8 cellular contexts compared by ENCODE assay signal in genomic region chr12:31874961-31875608, GRCh38.
DNase-seq lines count a peak whose midpoint lies in the region; ATAC-seq and TF ChIP-seq lines count a peak whose summit lies in the region.

No MANE protein-coding gene starts in this region.

- H3K36me3 ChIP-seq in muscle layer of duodenum (ENCODE audit: control insufficient read depth in 1 of 2, insufficient read depth in 2 of 2, low read length in 2 of 2): no peaks in the 10 kb centered on the region

- DNase-seq in activated CD4-positive, alpha-beta T cell treated with anti-CD3 and anti-CD28 coated beads for 1 hour: peak; percentile 57
- peak; percentile 88 for DNase-seq in choroid plexus epithelial cell (ENCODE audit: low read depth)
- peak; percentile 70 for DNase-seq in stimulated activated naive CD8-positive, alpha-beta T cell treated with anti-CD3 and anti-CD28 coated beads, Interleukin-15, Interleukin-2, amounts not matched to agents 100 U/mL and 50 U/mL, for 24 hours
- no peak for DNase-seq in NCI-H2029 (lab: John Stamatoyannopoulos, UW)
- DNase-seq in DMS114 treated with DMSO at 0.1 percent for 48 hours (lab: John Stamatoyannopoulos, UW; ENCODE audit: unreplicated experiment): no peak

- peak overlapping the region; percentile 20 for H3K27ac ChIP-seq in muscle layer of duodenum (ENCODE audit: low read length)

- no peak for TF ChIP-seq CTCF in choroid plexus epithelial cell (conservative IDR thresholded peaks at IDR 0.05; ENCODE audit: low read depth, low read length)

- H3K4me3 ChIP-seq in choroid plexus epithelial cell (ENCODE audit: low read depth, low read length): no peak overlapping the region
- no peak overlapping the region for H3K4me3 ChIP-seq in muscle layer of duodenum (ENCODE audit: low read depth in 1 of 2, low read length in 2 of 2)

- peaks cover 0 to 3% of the 10 kb centered on the region in 2 donors for H3K9me3 ChIP-seq in muscle layer of duodenum (ENCODE audit: control insufficient read depth in 1 of 2, low read length in 2 of 2)

- peaks cover 0 to 5% of the 10 kb centered on the region in 2 donors for H3K4me1 ChIP-seq in muscle layer of duodenum (ENCODE audit: control insufficient read depth in 1 of 2, insufficient read depth in 2 of 2, low read length in 2 of 2)

- ATAC-seq in GM18858 (IDR thresholded peaks at IDR 0.05; ENCODE audit: unreplicated experiment): peak; percentile 79
- ATAC-seq in HG03442 (IDR thresholded peaks at IDR 0.05; ENCODE audit: unreplicated experiment): peak; percentile 86
- ATAC-seq in stimulated activated naive CD8-positive, alpha-beta T cell treated with anti-CD3 and anti-CD28 coated beads, Interleukin-15, Interleukin-2, amounts not matched to agents 100 U/mL and 50 U/mL, for 24 hours: peak; percentile 97

- H3K27me3 ChIP-seq in muscle layer of duodenum (ENCODE audit: low read depth, low read length): no peaks in the 10 kb centered on the region

Comparison
In these comparisons a context has a peak if more than half of its experiments do, and no peak if none do; other contexts are left out.
1. DNase-seq: peak in activated CD4-positive, alpha-beta T cell treated with anti-CD3 and anti-CD28 coated beads for 1 hour (single experiment), choroid plexus epithelial cell (single experiment) and stimulated activated naive CD8-positive, alpha-beta T cell treated with anti-CD3 and anti-CD28 coated beads, Interleukin-15, Interleukin-2, amounts not matched to agents 100 U/mL and 50 U/mL, for 24 hours (single experiment); none in NCI-H2029 (single experiment) and DMS114 treated with DMSO at 0.1 percent for 48 hours (single experiment).
2. Peak in every context shown above with its lines, with median percentiles within 50 percentile points of each other: ATAC-seq.